3 cellular contexts compared by ENCODE assay signal in the genomic region with DNA sequence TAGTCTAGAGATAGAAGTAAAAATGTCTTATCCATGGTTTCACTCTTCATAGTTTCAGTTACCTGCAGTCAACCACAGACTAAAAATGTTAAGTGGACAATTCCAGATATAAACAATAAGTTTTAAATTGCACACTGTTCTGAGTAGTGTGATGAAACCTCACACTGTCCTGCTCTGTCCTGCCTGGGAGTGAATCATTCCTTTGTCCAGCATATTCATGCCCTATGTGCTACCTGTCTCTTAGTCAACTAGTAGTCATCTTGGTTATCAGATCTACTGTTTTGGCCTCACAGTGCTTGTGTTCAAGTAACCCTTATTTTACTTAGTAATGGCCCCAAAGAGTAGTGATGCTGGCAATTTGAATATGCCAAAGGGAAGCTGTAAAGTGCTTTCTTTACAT. TPM values are rescaled to one million over a fixed set of nuclear protein-coding genes. Genes with fewer than 3 reads are reported as not detected.
"Had no signal": no experiment of that assay in that cellular context is flagged by ENCODE, and none has a peak within 500 bp of the region (broad histone marks: within the 10 kb centered on the region; RNA-seq: fewer than 3 reads in every experiment).

No MANE protein-coding gene starts in this region.

RNA-seq across cellular contexts. Expression of gene PTPN20, which starts 49.5 kb away (rescaled TPM):
- total RNA-seq: ascending aorta, astrocyte, chondrocyte had no signal
